16 cellular contexts compared by ENCODE assay signal in genomic region chr7:127995866-127996215, GRCh38. TPM values are rescaled to one million over a fixed set of nuclear protein-coding genes. Genes with fewer than 3 reads are reported as not detected.
A peak's percentile ranks its signal among the peaks of the same experiment; 100 is the strongest.
DNase-seq lines count a peak whose midpoint lies in the region; ATAC-seq and TF ChIP-seq lines count a peak whose summit lies in the region.
"Had no signal": no experiment of that assay in that cellular context is flagged by ENCODE, and none has a peak within 500 bp of the region (broad histone marks: within the 10 kb centered on the region; RNA-seq: fewer than 3 reads in every experiment).

No MANE protein-coding gene starts in this region.

- no peaks in the 10 kb centered on the region for H3K27me3 ChIP-seq in adipocyte (replicated peaks; ENCODE audit: control insufficient read depth, insufficient read depth, low read length)
- no peaks in the 10 kb centered on the region for H3K27me3 ChIP-seq in heart left ventricle
- H3K27me3 ChIP-seq: thyroid gland had no signal

- H3K4me3 ChIP-seq in adipocyte (ENCODE audit: low read length): peak overlapping the region; percentile 37
- peak overlapping the region in 1 of 12 donors; percentile 12 for H3K4me3 ChIP-seq in heart left ventricle
- H3K4me3 ChIP-seq: GM12878, thyroid gland had no signal

- peaks cover 38% of the 10 kb centered on the region for H3K36me3 ChIP-seq in adipocyte (ENCODE audit: control insufficient read depth, insufficient read depth, low read length, severe bottlenecking)
- peaks cover 0 to 31% (median 3%) of the 10 kb centered on the region in 9 donors for H3K36me3 ChIP-seq in heart left ventricle
- H3K36me3 ChIP-seq: thyroid gland had no signal

- TF ChIP-seq POLR2A in heart left ventricle (IDR thresholded peaks at IDR 0.05): no peak

- H3K27ac ChIP-seq in heart left ventricle: peak overlapping the region; percentile 43 to 79 (median 68)
- H3K27ac ChIP-seq: HL-60, thyroid gland had no signal

- H3K4me1 Mint-ChIP-seq in osteocyte (ENCODE audit: unreplicated experiment): peaks cover 48% of the 10 kb centered on the region
- H3K4me1 Mint-ChIP-seq in activated CD4-positive, alpha-beta memory T cell treated with anti-CD3 and anti-CD28 coated beads, Interleukin-2, amount 10 ng/mL, durations not matched to agents 7 days and 5 days: no peaks in the 10 kb centered on the region
- H3K4me1 Mint-ChIP-seq: central memory CD8-positive, alpha-beta T cell had no signal

- no peak overlapping the region for H3K4me3 Mint-ChIP-seq in osteocyte (ENCODE audit: unreplicated experiment)
- no peak overlapping the region for H3K4me3 Mint-ChIP-seq in activated CD4-positive, alpha-beta memory T cell treated with anti-CD3 and anti-CD28 coated beads, Interleukin-2, amount 10 ng/mL, durations not matched to agents 7 days and 5 days
- H3K4me3 Mint-ChIP-seq: central memory CD8-positive, alpha-beta T cell; naive thymus-derived CD8-positive, alpha-beta T cell; WTC11 had no signal

- H3K27me3 Mint-ChIP-seq in osteocyte (ENCODE audit: unreplicated experiment): no peaks in the 10 kb centered on the region
- H3K27me3 Mint-ChIP-seq in activated CD4-positive, alpha-beta memory T cell treated with anti-CD3 and anti-CD28 coated beads, Interleukin-2, amount 10 ng/mL, durations not matched to agents 7 days and 5 days: no peaks in the 10 kb centered on the region
- H3K27me3 Mint-ChIP-seq: central memory CD8-positive, alpha-beta T cell; naive thymus-derived CD8-positive, alpha-beta T cell had no signal

- TF ChIP-seq CTCF in heart left ventricle (IDR thresholded peaks at IDR 0.05) (no peak), osteocyte (IDR thresholded peaks at IDR 0.05) (no peak)

- ATAC-seq in heart left ventricle (peak; percentile 39 to 54 (median 47)), GM18502 (IDR thresholded peaks at IDR 0.05; ENCODE audit: poor library complexity, unreplicated experiment) (no peak)
- ATAC-seq: GM12878; naive thymus-derived CD8-positive, alpha-beta T cell; WTC11 had no signal

- peak overlapping the region; percentile 79 for H3K9ac ChIP-seq in adipocyte (ENCODE audit: low read length)

- no peaks in the 10 kb centered on the region for H3K9me3 Mint-ChIP-seq in osteocyte (ENCODE audit: unreplicated experiment)
- no peaks in the 10 kb centered on the region for H3K9me3 Mint-ChIP-seq in activated CD4-positive, alpha-beta memory T cell treated with anti-CD3 and anti-CD28 coated beads, Interleukin-2, amount 10 ng/mL, durations not matched to agents 7 days and 5 days
- H3K9me3 Mint-ChIP-seq: central memory CD8-positive, alpha-beta T cell; naive thymus-derived CD8-positive, alpha-beta T cell; WTC11 had no signal

- WGBS in heart left ventricle, 4 donors: 44 to 66% (median 47%) methylated on average over 3 of the region's 3 CpGs

- no peaks in the 10 kb centered on the region for H3K9me3 ChIP-seq in adipocyte (ENCODE audit: control insufficient read depth, low read length)
- no peaks in the 10 kb centered on the region for H3K9me3 ChIP-seq in heart left ventricle
- H3K9me3 ChIP-seq: thyroid gland had no signal

- intact Hi-C loops in heart left ventricle (cut with DNase I): loop anchor here in 1 of 10 donors (2.0 kb wide), 1 partner anchor 35 kb away; the partner anchor contains the start of gene LRRC4

- DNase-seq in adipocyte (ENCODE audit: low read depth) (no peak), heart left ventricle (peak in 1 of 5 donors; percentile 67), osteocyte (ENCODE audit: extremely low spot score, unreplicated experiment) (no peak), NCI-H2107 (lab: John Stamatoyannopoulos, UW) (no peak)
- DNase-seq in activated CD8-positive, alpha-beta memory T cell treated with anti-CD3 and anti-CD28 coated beads for 24 hours: no peak
- DNase-seq in activated CD4-positive, alpha-beta memory T cell treated with anti-CD3 and anti-CD28 coated beads, Interleukin-2, amount 10 ng/mL, durations not matched to agents 7 days and 5 days: no peak
- DNase-seq: activated naive CD4-positive, alpha-beta T cell treated with anti-CD3 and anti-CD28 coated beads, Interleukin-2, amount 50 U/mL, for 16 hours; naive thymus-derived CD8-positive, alpha-beta T cell; NCI-H187; NCI-H69; thyroid gland had no signal

- POLR2A ChIA-PET in activated CD4-positive, alpha-beta memory T cell treated with anti-CD3 and anti-CD28 coated beads, Interleukin-2, amount 10 ng/mL, durations not matched to agents 7 days and 5 days (lab: Charles Lee): no interaction called here

- H3K4me1 ChIP-seq in adipocyte (ENCODE audit: control insufficient read depth, insufficient read depth, low read length): peaks cover 57% of the 10 kb centered on the region
- peaks cover 0 to 66% (median 41%) of the 10 kb centered on the region in 12 donors for H3K4me1 ChIP-seq in heart left ventricle

- CTCF ChIA-PET in activated CD4-positive, alpha-beta memory T cell treated with anti-CD3 and anti-CD28 coated beads, Interleukin-2, amount 10 ng/mL, durations not matched to agents 7 days and 5 days (lab: Charles Lee): no interaction called here

- H3K27ac Mint-ChIP-seq in osteocyte (ENCODE audit: unreplicated experiment): peak overlapping the region; percentile 67
- H3K27ac Mint-ChIP-seq in activated CD4-positive, alpha-beta memory T cell treated with anti-CD3 and anti-CD28 coated beads, Interleukin-2, amount 10 ng/mL, durations not matched to agents 7 days and 5 days: no peak overlapping the region
- H3K27ac Mint-ChIP-seq: naive thymus-derived CD8-positive, alpha-beta T cell had no signal

- H3K36me3 Mint-ChIP-seq in osteocyte (ENCODE audit: unreplicated experiment): peaks cover 17% of the 10 kb centered on the region
- peaks cover 16% of the 10 kb centered on the region for H3K36me3 Mint-ChIP-seq in activated CD4-positive, alpha-beta memory T cell treated with anti-CD3 and anti-CD28 coated beads, Interleukin-2, amount 10 ng/mL, durations not matched to agents 7 days and 5 days (ENCODE audit: low read depth)

RNA-seq across cellular contexts. Expression of gene LRRC4, which starts 35.4 kb away (rescaled TPM):
- total RNA-seq in heart left ventricle: 1 to 10 TPM; 2.7 to 6.8 (median 4.0) TPM
- 1 to 10 TPM in 1 of 2 donors, under 1 TPM in 1; 0.89 to 2.2 TPM for polyA plus RNA-seq in heart left ventricle
- 0.29 and 0.70 TPM in 2 replicates for total RNA-seq in osteocyte
- not detected for total RNA-seq in activated CD4-positive, alpha-beta memory T cell treated with anti-CD3 and anti-CD28 coated beads, Interleukin-2, amount 10 ng/mL, durations not matched to agents 7 days and 5 days
